18 cellular contexts compared by ENCODE assay signal in genomic region chr6:121799574-121799973, GRCh38.
DNase-seq lines count a peak whose midpoint lies in the region; ATAC-seq and TF ChIP-seq lines count a peak whose summit lies in the region.
"Had no signal": no experiment of that assay in that cellular context is flagged by ENCODE, and none has a peak within 500 bp of the region (broad histone marks: within the 10 kb centered on the region; RNA-seq: fewer than 3 reads in every experiment).

No MANE protein-coding gene starts in this region.

- H3K27ac Mint-ChIP-seq in T-helper 17 cell = no peak overlapping the region
- H3K27ac Mint-ChIP-seq: CD14-positive monocyte; CD4-positive, alpha-beta memory T cell; CD4-positive, CD25-positive, alpha-beta regulatory T cell; CD8-positive, alpha-beta memory T cell had no signal

- intact Hi-C loops in right lobe of liver (cut with DNase I) = no loop called here

- no peak overlapping the region for H3K4me3 ChIP-seq in right lobe of liver
- H3K4me3 ChIP-seq: BLaER1 had no signal

- H3K36me3 ChIP-seq in right lobe of liver = no peaks in the 10 kb centered on the region
- H3K36me3 ChIP-seq: BE2C, BLaER1 had no signal

- ATAC-seq in SK-N-SH treated with all-trans-retinoic acid at 6 μM for 48 hours (no peak), right lobe of liver (no peak), T-helper 17 cell (no peak)

- no peaks in the 10 kb centered on the region for H3K27me3 ChIP-seq in right lobe of liver
- H3K27me3 ChIP-seq: BE2C, BLaER1 had no signal

- DNase-seq in SK-N-DZ (ENCODE audit: low spot score) = peak; percentile 83
- DNase-seq in right lobe of liver = no peak
- no peak for DNase-seq in T-helper 17 cell
- DNase-seq in SW 1271 (lab: John Stamatoyannopoulos, UW) = no peak
- DNase-seq: 8988T; ACHN; BE2C; C1 segment of cervical spinal cord; Caco-2; Calu3; CD4-positive, alpha-beta memory T cell; CD4-positive, CD25-positive, alpha-beta regulatory T cell; CD8-positive, alpha-beta memory T cell; DMS79 treated with DMSO at 0.1 percent for 48 hours; GF-D8 had no signal

- H3K4me1 ChIP-seq in right lobe of liver = no peaks in the 10 kb centered on the region
- H3K4me1 ChIP-seq: BE2C, BLaER1, Caco-2 had no signal

- no peaks in the 10 kb centered on the region for H3K4me1 Mint-ChIP-seq in T-helper 17 cell
- H3K4me1 Mint-ChIP-seq: CD14-positive monocyte; CD4-positive, alpha-beta memory T cell; CD4-positive, CD25-positive, alpha-beta regulatory T cell; CD8-positive, alpha-beta memory T cell had no signal

- no peak overlapping the region for H3K4me3 Mint-ChIP-seq in T-helper 17 cell
- H3K4me3 Mint-ChIP-seq: CD14-positive monocyte; CD4-positive, alpha-beta memory T cell; CD4-positive, CD25-positive, alpha-beta regulatory T cell; CD8-positive, alpha-beta memory T cell had no signal

- H3K27ac ChIP-seq in right lobe of liver = no peak overlapping the region
- H3K27ac ChIP-seq: BLaER1 had no signal

- no peaks in the 10 kb centered on the region for H3K27me3 Mint-ChIP-seq in T-helper 17 cell
- H3K27me3 Mint-ChIP-seq: CD4-positive, alpha-beta memory T cell; CD4-positive, CD25-positive, alpha-beta regulatory T cell; CD8-positive, alpha-beta memory T cell had no signal

- no peak for TF ChIP-seq POLR2A in right lobe of liver (IDR thresholded peaks at IDR 0.05)

- H3K9me3 ChIP-seq in right lobe of liver = no peaks in the 10 kb centered on the region
- H3K9me3 ChIP-seq in T-helper 17 cell (ENCODE audit: control insufficient read depth, low read length, poor library complexity, severe bottlenecking) = peaks cover 2% of the 10 kb centered on the region
- H3K9me3 ChIP-seq: BE2C had no signal

- no peak for TF ChIP-seq CTCF in right lobe of liver (IDR thresholded peaks at IDR 0.05)

- no peaks in the 10 kb centered on the region for H3K36me3 Mint-ChIP-seq in T-helper 17 cell (ENCODE audit: low read depth)
- H3K36me3 Mint-ChIP-seq: CD14-positive monocyte; CD4-positive, alpha-beta memory T cell; CD4-positive, CD25-positive, alpha-beta regulatory T cell; CD8-positive, alpha-beta memory T cell had no signal

TF ChIP-seq in SK-N-SH treated with all-trans-retinoic acid at 6 μM for 48 hours, 23 proteins besides CTCF, POLR2A, EP300 and RAD21:
- no peak for TF ChIP-seq SNAI2 (CRISPR knock-in tag; IDR thresholded peaks at IDR 0.05)
- TF ChIP-seq TCF4 (CRISPR knock-in tag; IDR thresholded peaks at IDR 0.05; ENCODE audit: borderline replicate concordance) = peak; percentile 77; the same call in 1 of the 2 replicates
- TF ChIP-seq ESRRG (CRISPR knock-in tag; IDR thresholded peaks at IDR 0.05) = 0 out of 2 replicates have a peak, but pooled peaks have one; percentile 46
- peak; percentile 76; the same call in 1 of the 2 replicates for TF ChIP-seq CSRNP3 (CRISPR knock-in tag; IDR thresholded peaks at IDR 0.05)
- peak; percentile 31; the same call in 1 of the 2 replicates for TF ChIP-seq ZNF8 (CRISPR knock-in tag; IDR thresholded peaks at IDR 0.05)
- TF ChIP-seq CREB5 (CRISPR knock-in tag; IDR thresholded peaks at IDR 0.05; ENCODE audit: low read depth) = 0 out of 2 replicates have a peak, but pooled peaks have one; percentile 17
- TF ChIP-seq ARNTL (CRISPR knock-in tag; IDR thresholded peaks at IDR 0.05; ENCODE audit: borderline replicate concordance, low read depth) = no peak
- peak; percentile 95 for TF ChIP-seq ISL1 (CRISPR knock-in tag; IDR thresholded peaks at IDR 0.05)
- no peak for TF ChIP-seq PATZ1 (CRISPR knock-in tag; IDR thresholded peaks at IDR 0.05; ENCODE audit: borderline replicate concordance)
